Comparison of ENCODE assay signal across 19 cellular contexts in genomic region chr1:101346419-101346818, GRCh38.
A peak's percentile ranks its signal among the peaks of the same experiment; 100 is the strongest.
DNase-seq lines count a peak whose midpoint lies in the region; ATAC-seq and FAIRE-seq lines count a peak whose summit lies in the region.
"Had no signal": no experiment of that assay in that cellular context is flagged by ENCODE, and none has a peak within 500 bp of the region (broad histone marks: within the 10 kb centered on the region; RNA-seq: fewer than 3 reads in every experiment).

No MANE protein-coding gene starts in this region.

- no peaks in the 10 kb centered on the region for H3K79me2 ChIP-seq in Karpas-422 (ENCODE audit: low read length)

- peak overlapping the region; percentile 46 for H3K4me3 Mint-ChIP-seq in activated naive CD4-positive, alpha-beta T cell treated with anti-CD3 and anti-CD28 coated beads, Interleukin-2, amount 10 ng/mL, durations not matched to agents 7 days and 5 days
- peak overlapping the region; percentile 58 for H3K4me3 Mint-ChIP-seq in activated T-helper 1 cell treated with anti-CD3 and anti-CD28 coated beads, Interleukin-12 subunit alpha, Interleukin-12 subunit beta, Interleukin-2, Interleukin-4 antibody, amounts not matched to agents 30 ng/mL and 10 ng/mL and 1 ng/mL, durations not matched to agents 14 hours and 24 hours and 36 hours
- peak overlapping the region; percentile 39 for H3K4me3 Mint-ChIP-seq in stimulated activated effector memory CD8-positive, alpha-beta T cell treated with anti-CD3 and anti-CD28 coated beads, Interleukin-12 subunit alpha, Interleukin-12 subunit beta, amount 100 ng/mL, for 72 hours
- H3K4me3 Mint-ChIP-seq: IgD-negative memory B cell, nephron had no signal

- H3K4me2 ChIP-seq in Karpas-422 (ENCODE audit: low read depth, low read length, poor library complexity, severe bottlenecking): peak overlapping the region; percentile 7

- peaks cover 11% of the 10 kb centered on the region for H3K4me1 ChIP-seq in Karpas-422 (ENCODE audit: low read length)

- CTCF ChIA-PET in activated naive CD4-positive, alpha-beta T cell treated with anti-CD3 and anti-CD28 coated beads, Interleukin-2, amount 10 ng/mL, durations not matched to agents 7 days and 5 days (lab: Charles Lee): interaction anchor here (1.6 to 4.9 kb wide), 2 partner anchors 11 to 37 kb away, joined by 7 to 21 read pairs; no protein-coding TSS in a partner anchor

- peaks cover 53% of the 10 kb centered on the region for H3K4me1 Mint-ChIP-seq in activated naive CD4-positive, alpha-beta T cell treated with anti-CD3 and anti-CD28 coated beads, Interleukin-2, amount 10 ng/mL, durations not matched to agents 7 days and 5 days
- peaks cover 38% of the 10 kb centered on the region for H3K4me1 Mint-ChIP-seq in activated T-helper 1 cell treated with anti-CD3 and anti-CD28 coated beads, Interleukin-12 subunit alpha, Interleukin-12 subunit beta, Interleukin-2, Interleukin-4 antibody, amounts not matched to agents 30 ng/mL and 10 ng/mL and 1 ng/mL, durations not matched to agents 14 hours and 24 hours and 36 hours (ENCODE audit: low read depth)
- H3K4me1 Mint-ChIP-seq in stimulated activated effector memory CD8-positive, alpha-beta T cell treated with anti-CD3 and anti-CD28 coated beads, Interleukin-12 subunit alpha, Interleukin-12 subunit beta, amount 100 ng/mL, for 72 hours: peaks cover 44% of the 10 kb centered on the region
- H3K4me1 Mint-ChIP-seq: nephron had no signal

- H3K36me3 Mint-ChIP-seq in activated naive CD4-positive, alpha-beta T cell treated with anti-CD3 and anti-CD28 coated beads, Interleukin-2, amount 10 ng/mL, durations not matched to agents 7 days and 5 days: peaks cover 16% of the 10 kb centered on the region
- H3K36me3 Mint-ChIP-seq in activated T-helper 1 cell treated with anti-CD3 and anti-CD28 coated beads, Interleukin-12 subunit alpha, Interleukin-12 subunit beta, Interleukin-2, Interleukin-4 antibody, amounts not matched to agents 30 ng/mL and 10 ng/mL and 1 ng/mL, durations not matched to agents 14 hours and 24 hours and 36 hours (ENCODE audit: low read depth): peaks cover 9% of the 10 kb centered on the region
- peaks cover 4% of the 10 kb centered on the region for H3K36me3 Mint-ChIP-seq in stimulated activated effector memory CD8-positive, alpha-beta T cell treated with anti-CD3 and anti-CD28 coated beads, Interleukin-12 subunit alpha, Interleukin-12 subunit beta, amount 100 ng/mL, for 72 hours
- H3K36me3 Mint-ChIP-seq: IgD-negative memory B cell had no signal

- H3K9me3 Mint-ChIP-seq in activated naive CD4-positive, alpha-beta T cell treated with anti-CD3 and anti-CD28 coated beads, Interleukin-2, amount 10 ng/mL, durations not matched to agents 7 days and 5 days: peaks cover 20% of the 10 kb centered on the region
- peaks cover 16% of the 10 kb centered on the region for H3K9me3 Mint-ChIP-seq in activated T-helper 1 cell treated with anti-CD3 and anti-CD28 coated beads, Interleukin-12 subunit alpha, Interleukin-12 subunit beta, Interleukin-2, Interleukin-4 antibody, amounts not matched to agents 30 ng/mL and 10 ng/mL and 1 ng/mL, durations not matched to agents 14 hours and 24 hours and 36 hours
- peaks cover 8% of the 10 kb centered on the region for H3K9me3 Mint-ChIP-seq in stimulated activated effector memory CD8-positive, alpha-beta T cell treated with anti-CD3 and anti-CD28 coated beads, Interleukin-12 subunit alpha, Interleukin-12 subunit beta, amount 100 ng/mL, for 72 hours
- H3K9me3 Mint-ChIP-seq: nephron had no signal

- no peaks in the 10 kb centered on the region for H3K36me3 ChIP-seq in Karpas-422 (ENCODE audit: insufficient read depth, low read length)

- no peak for FAIRE-seq in frontal cortex (lab: Jason Lieb, UNC)
- FAIRE-seq: endometrium, H54, islet of Langerhans had no signal

- no peaks in the 10 kb centered on the region for H3K27me3 Mint-ChIP-seq in activated naive CD4-positive, alpha-beta T cell treated with anti-CD3 and anti-CD28 coated beads, Interleukin-2, amount 10 ng/mL, durations not matched to agents 7 days and 5 days
- H3K27me3 Mint-ChIP-seq in activated T-helper 1 cell treated with anti-CD3 and anti-CD28 coated beads, Interleukin-12 subunit alpha, Interleukin-12 subunit beta, Interleukin-2, Interleukin-4 antibody, amounts not matched to agents 30 ng/mL and 10 ng/mL and 1 ng/mL, durations not matched to agents 14 hours and 24 hours and 36 hours (ENCODE audit: insufficient read depth): peaks cover 4% of the 10 kb centered on the region
- H3K27me3 Mint-ChIP-seq: IgD-negative memory B cell, progenitor cell of endocrine pancreas had no signal

- H4K20me1 ChIP-seq in Karpas-422 (ENCODE audit: insufficient read depth, low read depth, low read length): no peaks in the 10 kb centered on the region

- H3K4me3 ChIP-seq in Karpas-422 (ENCODE audit: low read length): no peak overlapping the region

- H3K27ac ChIP-seq in Karpas-422 (ENCODE audit: low read length): no peak overlapping the region
- H3K27ac ChIP-seq: HL-60 had no signal

- no peaks in the 10 kb centered on the region for H3K27me3 ChIP-seq in Karpas-422 (ENCODE audit: low read length)

- no peaks in the 10 kb centered on the region for H3K9me2 ChIP-seq in Karpas-422 (replicated peaks; ENCODE audit: insufficient read depth, low read length)

- H2AFZ ChIP-seq in Karpas-422 (ENCODE audit: low read length): no peak overlapping the region

- no peak for ATAC-seq in stimulated activated effector memory CD8-positive, alpha-beta T cell treated with anti-CD3 and anti-CD28 coated beads, Interleukin-12 subunit alpha, Interleukin-12 subunit beta, amount 100 ng/mL, for 72 hours
- ATAC-seq in HG02610 (IDR thresholded peaks at IDR 0.05; ENCODE audit: unreplicated experiment) (no peak), HG03139 (IDR thresholded peaks at IDR 0.05; ENCODE audit: unreplicated experiment) (no peak)

- no peak overlapping the region for H3K9ac ChIP-seq in Karpas-422 (ENCODE audit: low read length)

- intact Hi-C loops in activated T-helper 1 cell treated with anti-CD3 and anti-CD28 coated beads, Interleukin-12 subunit alpha, Interleukin-12 subunit beta, Interleukin-2, Interleukin-4 antibody, amounts not matched to agents 30 ng/mL and 10 ng/mL and 1 ng/mL, durations not matched to agents 14 hours and 24 hours and 36 hours (cut with micrococcal nuclease): no loop called here

- H3K9me3 ChIP-seq in Karpas-422 (ENCODE audit: low read length): no peaks in the 10 kb centered on the region

- peak overlapping the region; percentile 87 for H3K27ac Mint-ChIP-seq in activated naive CD4-positive, alpha-beta T cell treated with anti-CD3 and anti-CD28 coated beads, Interleukin-2, amount 10 ng/mL, durations not matched to agents 7 days and 5 days
- peak overlapping the region; percentile 25 for H3K27ac Mint-ChIP-seq in activated T-helper 1 cell treated with anti-CD3 and anti-CD28 coated beads, Interleukin-12 subunit alpha, Interleukin-12 subunit beta, Interleukin-2, Interleukin-4 antibody, amounts not matched to agents 30 ng/mL and 10 ng/mL and 1 ng/mL, durations not matched to agents 14 hours and 24 hours and 36 hours
- peak overlapping the region; percentile 61 for H3K27ac Mint-ChIP-seq in stimulated activated effector memory CD8-positive, alpha-beta T cell treated with anti-CD3 and anti-CD28 coated beads, Interleukin-12 subunit alpha, Interleukin-12 subunit beta, amount 100 ng/mL, for 72 hours
- H3K27ac Mint-ChIP-seq: nephron, progenitor cell of endocrine pancreas had no signal

- no peak for DNase-seq in activated naive CD4-positive, alpha-beta T cell treated with anti-CD3 and anti-CD28 coated beads, Interleukin-2, amount 10 ng/mL, durations not matched to agents 7 days and 5 days
- DNase-seq in activated naive CD4-positive, alpha-beta T cell treated with Interleukin-2 at 50 U/mL for 16 hours: no peak
- DNase-seq in Karpas-422 (no peak), frontal cortex (ENCODE audit: low spot score in 2 of 2) (no peak)
- no peak for DNase-seq in activated T-helper 1 cell treated with anti-CD3 and anti-CD28 coated beads, Interleukin-12 subunit alpha, Interleukin-12 subunit beta, Interleukin-2, Interleukin-4 antibody, amounts not matched to agents 30 ng/mL and 10 ng/mL and 1 ng/mL, durations not matched to agents 14 hours and 24 hours and 36 hours (ENCODE audit: low spot score)
- no peak for DNase-seq in stimulated activated effector memory CD8-positive, alpha-beta T cell treated with anti-CD3 and anti-CD28 coated beads, Interleukin-12 subunit alpha, Interleukin-12 subunit beta, amount 100 ng/mL, for 72 hours (ENCODE audit: low spot score in 2 of 2)
- DNase-seq: activated CD4-positive, alpha-beta T cell treated with anti-CD3 and anti-CD28 coated beads, Interleukin-2, amount 50 U/mL, for 4 hours; activated gamma-delta T cell treated with Interleukin-2 at 50 U/mL for 16 hours; NCI-H1092; NCI-H526 treated with DMSO at 0.1 percent for 48 hours had no signal

Comparison
In these comparisons a context has a peak if more than half of its experiments do, and no peak if none do; other contexts are left out.
1. H3K27ac Mint-ChIP-seq: peak in every context shown above with its lines; median percentile 87 in activated naive CD4-positive, alpha-beta T cell treated with anti-CD3 and anti-CD28 coated beads, Interleukin-2, amount 10 ng/mL, durations not matched to agents 7 days and 5 days; 61 in stimulated activated effector memory CD8-positive, alpha-beta T cell treated with anti-CD3 and anti-CD28 coated beads, Interleukin-12 subunit alpha, Interleukin-12 subunit beta, amount 100 ng/mL, for 72 hours; 25 in activated T-helper 1 cell treated with anti-CD3 and anti-CD28 coated beads, Interleukin-12 subunit alpha, Interleukin-12 subunit beta, Interleukin-2, Interleukin-4 antibody, amounts not matched to agents 30 ng/mL and 10 ng/mL and 1 ng/mL, durations not matched to agents 14 hours and 24 hours and 36 hours.